Comparison of ENCODE assay signal across 1 cellular context in the genomic region with DNA sequence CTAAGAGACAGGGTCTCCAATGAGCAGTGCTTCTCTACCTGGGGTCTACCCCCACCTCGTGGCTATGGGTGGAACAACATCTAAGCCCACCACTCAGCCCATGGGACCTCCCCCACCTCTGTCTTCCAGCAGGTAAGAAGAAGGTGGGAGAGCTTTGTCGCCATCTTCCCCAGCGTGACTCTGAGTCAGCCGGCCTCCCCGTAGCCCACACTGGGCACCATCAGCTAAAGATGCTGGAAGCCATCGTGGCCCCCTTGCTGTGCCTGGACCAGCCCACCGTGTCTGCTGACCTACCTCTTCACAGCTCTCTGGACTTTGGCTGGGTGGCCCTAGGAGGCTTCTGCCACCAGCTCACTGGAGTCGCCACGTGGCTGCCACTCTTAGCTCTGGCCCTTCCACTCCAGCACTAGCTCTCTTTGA.
TF ChIP-seq lines count a peak whose summit lies in the region.

No MANE protein-coding gene starts in this region.

TF ChIP-seq in liver, 16 proteins besides CTCF, POLR2A, EP300 and RAD21 (continued from another document):
- TF ChIP-seq TAF1 (conservative IDR thresholded peaks at IDR 0.05) (no peak), SP1 (IDR thresholded peaks at IDR 0.05) (no peak)
